Comparison of ENCODE assay signal across 32 cellular contexts in the genomic region with DNA sequence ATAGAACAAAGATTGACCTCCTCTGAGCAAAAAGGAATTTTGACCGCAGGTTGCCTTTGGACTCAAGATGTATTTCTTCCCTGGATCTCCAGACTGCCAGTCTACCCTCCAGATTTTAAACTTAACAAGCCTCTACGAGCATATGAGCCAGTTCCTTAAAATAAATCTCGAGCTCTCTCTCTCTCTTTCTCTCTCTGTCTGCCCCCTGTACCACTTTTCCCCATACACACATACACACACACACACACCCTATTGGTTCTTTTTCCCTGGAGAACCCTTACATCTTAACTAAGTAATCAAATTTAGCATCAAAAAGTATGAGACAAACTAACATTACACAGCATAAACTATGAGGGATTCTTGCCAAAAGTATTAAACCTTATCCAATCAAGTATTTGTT. TPM values are rescaled to one million over a fixed set of nuclear protein-coding genes. Genes with fewer than 3 reads are reported as not detected.
A peak's percentile ranks its signal among the peaks of the same experiment; 100 is the strongest.
DNase-seq lines count a peak whose midpoint lies in the region; ATAC-seq, FAIRE-seq and TF ChIP-seq lines count a peak whose summit lies in the region.
"Had no signal": no experiment of that assay in that cellular context is flagged by ENCODE, and none has a peak within 500 bp of the region (broad histone marks: within the 10 kb centered on the region; RNA-seq: fewer than 3 reads in every experiment).

No MANE protein-coding gene starts in this region.

- POLR2A ChIA-PET in SK-N-SH (lab: Yijun Ruan, JAX), result no interaction called here

- TF ChIP-seq EP300 in SK-N-SH (IDR thresholded peaks at IDR 0.05; ENCODE audit: borderline replicate concordance in 1 of 2, low read depth in 1 of 2, low read length in 1 of 2), result no peak

- H3F3A ChIP-seq in SK-N-SH (replicated peaks; ENCODE audit: insufficient read depth), result peaks cover 46% of the 10 kb centered on the region

- TF ChIP-seq RAD21 in SK-N-SH (IDR thresholded peaks at IDR 0.05; ENCODE audit: low read length), result no peak

- TF ChIP-seq CTCF in SK-N-SH (IDR thresholded peaks at IDR 0.05), result no peak
- TF ChIP-seq CTCF in chondrocyte (IDR thresholded peaks at IDR 0.05), result no peak
- no peak for TF ChIP-seq CTCF in keratinocyte (optimal IDR thresholded peaks at IDR 0.05 in 1 of 3, IDR thresholded peaks at IDR 0.05 in 1 of 3, conservative IDR thresholded peaks at IDR 0.05 in 1 of 3; ENCODE audit: extremely low read depth in 1 of 3, insufficient read depth in 2 of 3, low read length in 3 of 3)
- no peak for TF ChIP-seq CTCF in type B pancreatic cell (conservative IDR thresholded peaks at IDR 0.05)
- no peak for TF ChIP-seq CTCF in breast epithelium (IDR thresholded peaks at IDR 0.05)

- H3K4me3 Mint-ChIP-seq in chondrocyte (ENCODE audit: unreplicated experiment), result no peak overlapping the region
- no peak overlapping the region for H3K4me3 Mint-ChIP-seq in type B pancreatic cell
- H3K4me3 Mint-ChIP-seq: activated CD4-positive, alpha-beta T cell treated with anti-CD3 and anti-CD28 coated beads, Interleukin-2, amount 10 ng/mL, durations not matched to agents 7 days and 5 days; activated naive CD8-positive, alpha-beta T cell; CD4-positive, CD25-positive, alpha-beta regulatory T cell; dendritic cell treated with granulocyte-macrophage colony-stimulating factor and Interleukin-4, amounts not matched to agents 40 ng/mL and 50 ng/mL, for 4 days; neural crest cell; WTC11 had no signal

- intact Hi-C loops in breast epithelium (cut with DNase I; ENCODE audit: low total_unique reads), result no loop called here

- H3K9me2 ChIP-seq in SK-N-SH, result no peaks in the 10 kb centered on the region

- no peak for ATAC-seq in SK-N-SH treated with all-trans-retinoic acid at 6 μM for 48 hours
- ATAC-seq: gastrocnemius medialis, WTC11 had no signal

- dilution Hi-C loops in keratinocyte (cut with MboI; ENCODE audit: extremely low pct_ligation_motif_present, low sequenced_read_pairs), result no loop called here

- no peak for DNase-seq in SK-N-SH
- DNase-seq in chondrocyte (ENCODE audit: low spot score), result no peak
- no peak for DNase-seq in keratinocyte (ENCODE audit: low read depth, low spot score)
- no peak for DNase-seq in type B pancreatic cell (ENCODE audit: extremely low spot score, unreplicated experiment)
- no peak for DNase-seq in kidney tubule cell (ENCODE audit: low spot score)
- DNase-seq in breast epithelium (ENCODE audit: low spot score in 2 of 2), result no peak
- DNase-seq in NCI-H748 (lab: John Stamatoyannopoulos, UW; ENCODE audit: unreplicated experiment), result no peak
- DNase-seq: activated CD4-positive, alpha-beta T cell treated with anti-CD3 and anti-CD28 coated beads, Interleukin-2, amount 10 ng/mL, durations not matched to agents 7 days and 5 days; activated effector memory CD4-positive, alpha-beta T cell treated with anti-CD3 and anti-CD28 coated beads, Interleukin-2, amount 50 U/mL, for 16 hours; anterior cingulate cortex; CD4-positive, CD25-positive, alpha-beta regulatory T cell; central memory CD4-positive, alpha-beta T cell; gastrocnemius medialis; hippocampal formation; left cardiac atrium; mesenchymal stem cell; NCI-H1048; NCI-H1694 treated with DMSO at 0.1 percent for 48 hours; NCI-H2171; ovary; small intestine; T-helper 1 cell; upper lobe of left lung had no signal

- H2AFZ ChIP-seq in SK-N-SH (ENCODE audit: low read depth) (no peak overlapping the region), keratinocyte (ENCODE audit: control insufficient read depth, low read length) (no peak overlapping the region)

- CTCF ChIA-PET in SK-N-SH (lab: Yijun Ruan, JAX), result no interaction called here

- H3K27me3 Mint-ChIP-seq in chondrocyte (ENCODE audit: low read depth) (no peaks in the 10 kb centered on the region), type B pancreatic cell (no peaks in the 10 kb centered on the region)
- H3K27me3 Mint-ChIP-seq: activated CD4-positive, alpha-beta T cell treated with anti-CD3 and anti-CD28 coated beads, Interleukin-2, amount 10 ng/mL, durations not matched to agents 7 days and 5 days; activated naive CD8-positive, alpha-beta T cell; CD4-positive, CD25-positive, alpha-beta regulatory T cell; dendritic cell treated with granulocyte-macrophage colony-stimulating factor and Interleukin-4, amounts not matched to agents 40 ng/mL and 50 ng/mL, for 4 days had no signal

- no peak for TF ChIP-seq POLR2A in breast epithelium (IDR thresholded peaks at IDR 0.05)

- WGBS in SK-N-SH (ENCODE audit: low lambda C conversion rate), result 95% methylated on average over 3 of the region's 3 CpGs

- H3K36me3 Mint-ChIP-seq in chondrocyte (ENCODE audit: low read depth) (peaks cover 8% of the 10 kb centered on the region), type B pancreatic cell (peaks cover 16% of the 10 kb centered on the region)

- no peak for FAIRE-seq in keratinocyte (lab: Jason Lieb, UNC)
- FAIRE-seq: D721Med, GM18507, H1, small intestine had no signal

- H3K27me3 ChIP-seq in SK-N-SH (ENCODE audit: insufficient read depth) (no peaks in the 10 kb centered on the region), keratinocyte (ENCODE audit: control insufficient read depth, extremely low read depth, insufficient read depth, low read length) (no peaks in the 10 kb centered on the region), breast epithelium (no peaks in the 10 kb centered on the region)
- H3K27me3 ChIP-seq: gastrocnemius medialis, ovary, upper lobe of left lung had no signal

- H3K9me3 Mint-ChIP-seq in chondrocyte (ENCODE audit: low read depth), result no peaks in the 10 kb centered on the region
- H3K9me3 Mint-ChIP-seq in type B pancreatic cell, result no peaks in the 10 kb centered on the region
- H3K9me3 Mint-ChIP-seq: activated CD4-positive, alpha-beta T cell treated with anti-CD3 and anti-CD28 coated beads, Interleukin-2, amount 10 ng/mL, durations not matched to agents 7 days and 5 days; CD4-positive, CD25-positive, alpha-beta regulatory T cell; dendritic cell treated with granulocyte-macrophage colony-stimulating factor and Interleukin-4, amounts not matched to agents 40 ng/mL and 50 ng/mL, for 4 days; neural crest cell had no signal

- peaks cover 38% of the 10 kb centered on the region for H3K4me1 Mint-ChIP-seq in chondrocyte (ENCODE audit: low read depth)
- no peaks in the 10 kb centered on the region for H3K4me1 Mint-ChIP-seq in type B pancreatic cell (ENCODE audit: unreplicated experiment)
- H3K4me1 Mint-ChIP-seq: activated CD4-positive, alpha-beta T cell treated with anti-CD3 and anti-CD28 coated beads, Interleukin-2, amount 10 ng/mL, durations not matched to agents 7 days and 5 days; WTC11 had no signal

- H3K36me3 ChIP-seq in SK-N-SH (replicated peaks in 1 of 2; ENCODE audit: control insufficient read depth in 1 of 2, insufficient read depth in 2 of 2, low read length in 1 of 2), result peaks cover 24 to 51% of the 10 kb centered on the region in 2 experiments
- H3K36me3 ChIP-seq in keratinocyte (ENCODE audit: control insufficient read depth in 2 of 2, extremely low read depth in 1 of 2, insufficient read depth in 2 of 2, low read length in 2 of 2), result peaks cover 2 to 11% of the 10 kb centered on the region in 2 experiments
- H3K36me3 ChIP-seq in breast epithelium, result no peaks in the 10 kb centered on the region
- H3K36me3 ChIP-seq: ovary had no signal

- peaks cover 40% of the 10 kb centered on the region for H3K79me2 ChIP-seq in SK-N-SH (ENCODE audit: insufficient read depth)
- H3K79me2 ChIP-seq in keratinocyte (ENCODE audit: control insufficient read depth, insufficient read depth, low read length), result peaks cover 22% of the 10 kb centered on the region

- no peak overlapping the region for H3K4me2 ChIP-seq in SK-N-SH
- no peak overlapping the region for H3K4me2 ChIP-seq in keratinocyte (ENCODE audit: control insufficient read depth, extremely low read depth, insufficient read depth, low read depth, low read length)

- H3K9ac ChIP-seq in SK-N-SH (no peak overlapping the region), keratinocyte (ENCODE audit: control insufficient read depth, extremely low read depth, insufficient read depth, low read length) (no peak overlapping the region)

- H3K4me3 ChIP-seq in SK-N-SH (ENCODE audit: low read depth in 2 of 2, low read length in 1 of 2), result no peak overlapping the region
- H3K4me3 ChIP-seq in keratinocyte (ENCODE audit: control insufficient read depth in 2 of 3, extremely low read depth in 1 of 3, insufficient read depth in 2 of 3, low read depth in 1 of 3, low read length in 3 of 3), result no peak overlapping the region
- H3K4me3 ChIP-seq in breast epithelium, result no peak overlapping the region
- H3K4me3 ChIP-seq: gastrocnemius medialis, ovary, upper lobe of left lung had no signal

- H4K20me1 ChIP-seq in SK-N-SH (ENCODE audit: insufficient read depth), result no peaks in the 10 kb centered on the region
- H4K20me1 ChIP-seq in keratinocyte (ENCODE audit: control insufficient read depth, extremely low read depth, insufficient read depth, low read length), result no peaks in the 10 kb centered on the region

- peak overlapping the region; percentile 60 for H3K27ac Mint-ChIP-seq in chondrocyte (ENCODE audit: unreplicated experiment)
- peak overlapping the region; percentile 14 for H3K27ac Mint-ChIP-seq in type B pancreatic cell
- H3K27ac Mint-ChIP-seq: activated CD4-positive, alpha-beta T cell treated with anti-CD3 and anti-CD28 coated beads, Interleukin-2, amount 10 ng/mL, durations not matched to agents 7 days and 5 days; activated naive CD8-positive, alpha-beta T cell; dendritic cell treated with granulocyte-macrophage colony-stimulating factor and Interleukin-4, amounts not matched to agents 40 ng/mL and 50 ng/mL, for 4 days; WTC11 had no signal

- H3K9me3 ChIP-seq in SK-N-SH (no peaks in the 10 kb centered on the region), keratinocyte (ENCODE audit: control insufficient read depth, low read depth, low read length) (no peaks in the 10 kb centered on the region), breast epithelium (no peaks in the 10 kb centered on the region)
- H3K9me3 ChIP-seq: gastrocnemius medialis, ovary, upper lobe of left lung had no signal

- peaks cover 2 to 24% of the 10 kb centered on the region in 2 experiments; a peak in 3 of 4 replicates for H3K4me1 ChIP-seq in SK-N-SH (ENCODE audit: control insufficient read depth in 1 of 2, insufficient read depth in 2 of 2, low read depth in 1 of 2, low read length in 1 of 2)
- peaks cover 28% of the 10 kb centered on the region for H3K4me1 ChIP-seq in keratinocyte (ENCODE audit: control insufficient read depth, extremely low read depth, insufficient read depth, low read length)
- H3K4me1 ChIP-seq in breast epithelium, result no peaks in the 10 kb centered on the region

- no peaks in the 10 kb centered on the region for H3K9me1 ChIP-seq in keratinocyte (ENCODE audit: control insufficient read depth, extremely low read depth, insufficient read depth, low read length)

- H3K27ac ChIP-seq in SK-N-SH (ENCODE audit: low read depth in 2 of 2, low read length in 1 of 2) (peak overlapping the region in 1 of 2 experiments; percentile 97; a peak in 1 of 4 replicates), keratinocyte (ENCODE audit: control insufficient read depth, insufficient read depth, low read length) (peak overlapping the region; percentile 34), breast epithelium (no peak overlapping the region)
- H3K27ac ChIP-seq: 22Rv1, ovary, upper lobe of left lung had no signal

RNA-seq across cellular contexts. Expression of gene BCAP29, which starts 11.4 kb away (rescaled TPM):
- polyA plus RNA-seq in SK-N-SH (2012; rRNA removed) (29.2 and 46.2 TPM in 2 replicates), keratinocyte (57.1 to 141 TPM (median 94.4 TPM) in 3 replicates)
- polyA plus RNA-seq in SK-N-SH (2012; cell fraction: cytosol; rRNA removed), result 57.5 and 62.3 TPM in 2 replicates
- polyA plus RNA-seq in SK-N-SH (2012; cell fraction: nucleus; rRNA removed), result 19.1 and 27.5 TPM in 2 replicates
- total RNA-seq in chondrocyte (63.3 to 73.0 TPM (median 69.0 TPM) in 3 replicates), type B pancreatic cell (ENCODE audit: low replicate concordance) (23.0 and 33.9 TPM in 2 replicates), breast epithelium (100 to 1,000 TPM in 1 of 3 donors, 10 to 100 TPM in 2; 68.8 to 101 (median 78.2) TPM)
- polyA plus RNA-seq in keratinocyte (2011; ENCODE audit: low read depth), result 116 TPM
- 43.8 and 90.7 TPM in 2 replicates for polyA plus RNA-seq in keratinocyte (2011; cell fraction: cytosol; rRNA removed)
- 55.8 and 90.3 TPM in 2 replicates for polyA plus RNA-seq in keratinocyte (2011; cell fraction: nucleus; rRNA removed)
- polyA plus RNA-seq in keratinocyte (2012; ENCODE audit: low replicate concordance), result 34.4 and 124 TPM in 2 replicates
- 9.2 to 61.3 TPM (median 24.5 TPM) in 3 replicates for polyA minus RNA-seq in keratinocyte
- 31.5 TPM for polyA minus RNA-seq in keratinocyte (2011; cell fraction: cytosol; rRNA and poly(A)+ RNA removed)
- polyA minus RNA-seq in keratinocyte (2011; cell fraction: nucleus; rRNA and poly(A)+ RNA removed), result 35.9 and 67.1 TPM in 2 replicates

RNA-seq across cellular contexts. Expression of gene DUS4L, which starts 27.6 kb away (rescaled TPM):
- 9.7 and 11.5 TPM in 2 replicates for polyA plus RNA-seq in SK-N-SH (2012; rRNA removed)
- 12.1 and 16.3 TPM in 2 replicates for polyA plus RNA-seq in SK-N-SH (2012; cell fraction: cytosol; rRNA removed)
- polyA plus RNA-seq in SK-N-SH (2012; cell fraction: nucleus; rRNA removed), result 11.8 and 18.8 TPM in 2 replicates
- total RNA-seq in chondrocyte, result 4.6 to 8.8 TPM (median 4.9 TPM) in 3 replicates
- 4.4 to 11.3 TPM (median 6.5 TPM) in 3 replicates for polyA plus RNA-seq in keratinocyte
- 11.4 TPM for polyA plus RNA-seq in keratinocyte (2011; ENCODE audit: low read depth)
- polyA plus RNA-seq in keratinocyte (2011; cell fraction: cytosol; rRNA removed), result 5.2 and 8.3 TPM in 2 replicates
- 7.6 and 8.3 TPM in 2 replicates for polyA plus RNA-seq in keratinocyte (2011; cell fraction: nucleus; rRNA removed)
- polyA plus RNA-seq in keratinocyte (2012; ENCODE audit: low replicate concordance), result 6.8 and 7.6 TPM in 2 replicates
- polyA minus RNA-seq in keratinocyte, result 0.95 to 7.5 TPM (median 2.7 TPM) in 3 replicates
- 2.7 TPM for polyA minus RNA-seq in keratinocyte (2011; cell fraction: cytosol; rRNA and poly(A)+ RNA removed)
- polyA minus RNA-seq in keratinocyte (2011; cell fraction: nucleus; rRNA and poly(A)+ RNA removed), result 6.8 and 7.5 TPM in 2 replicates
- total RNA-seq in type B pancreatic cell (ENCODE audit: low replicate concordance), result 10.1 and 12.4 TPM in 2 replicates
- 10 to 100 TPM in 1 of 3 donors, 1 to 10 TPM in 2; 6.6 to 10.5 (median 9.0) TPM for total RNA-seq in breast epithelium

RNA-seq across cellular contexts. Expression of gene COG5, which starts 27.7 kb away (rescaled TPM):
- polyA plus RNA-seq in SK-N-SH (2012; rRNA removed), result 21.2 and 28.6 TPM in 2 replicates
- polyA plus RNA-seq in SK-N-SH (2012; cell fraction: cytosol; rRNA removed), result 26.1 and 31.4 TPM in 2 replicates
- 22.1 and 34.2 TPM in 2 replicates for polyA plus RNA-seq in SK-N-SH (2012; cell fraction: nucleus; rRNA removed)
- total RNA-seq in chondrocyte, result 52.8 to 56.6 TPM (median 53.8 TPM) in 3 replicates
- 37.2 to 50.7 TPM (median 42.6 TPM) in 3 replicates for polyA plus RNA-seq in keratinocyte
- 70.0 TPM for polyA plus RNA-seq in keratinocyte (2011; ENCODE audit: low read depth)
- 23.3 and 49.2 TPM in 2 replicates for polyA plus RNA-seq in keratinocyte (2011; cell fraction: cytosol; rRNA removed)
- polyA plus RNA-seq in keratinocyte (2011; cell fraction: nucleus; rRNA removed), result 39.2 and 51.6 TPM in 2 replicates
- 16.5 and 34.1 TPM in 2 replicates for polyA plus RNA-seq in keratinocyte (2012; ENCODE audit: low replicate concordance)
- 13.2 to 125 TPM (median 76.5 TPM) in 3 replicates for polyA minus RNA-seq in keratinocyte
- polyA minus RNA-seq in keratinocyte (2011; cell fraction: cytosol; rRNA and poly(A)+ RNA removed), result 21.5 TPM
- 34.6 and 89.1 TPM in 2 replicates for polyA minus RNA-seq in keratinocyte (2011; cell fraction: nucleus; rRNA and poly(A)+ RNA removed)
- total RNA-seq in type B pancreatic cell (ENCODE audit: low replicate concordance), result 35.7 and 37.2 TPM in 2 replicates
- total RNA-seq in breast epithelium, result 10 to 100 TPM; 35.2 to 61.2 (median 38.0) TPM
